Comparison of ENCODE assay signal across 1 cellular context in genomic region chr22:40472579-40472978, GRCh38.
TF ChIP-seq lines count a peak whose summit lies in the region.

No MANE protein-coding gene starts in this region.

TF ChIP-seq in GM23338, 12 proteins besides CTCF, POLR2A, EP300 and RAD21 (continued from another document):
- TF ChIP-seq, protein P1, sequence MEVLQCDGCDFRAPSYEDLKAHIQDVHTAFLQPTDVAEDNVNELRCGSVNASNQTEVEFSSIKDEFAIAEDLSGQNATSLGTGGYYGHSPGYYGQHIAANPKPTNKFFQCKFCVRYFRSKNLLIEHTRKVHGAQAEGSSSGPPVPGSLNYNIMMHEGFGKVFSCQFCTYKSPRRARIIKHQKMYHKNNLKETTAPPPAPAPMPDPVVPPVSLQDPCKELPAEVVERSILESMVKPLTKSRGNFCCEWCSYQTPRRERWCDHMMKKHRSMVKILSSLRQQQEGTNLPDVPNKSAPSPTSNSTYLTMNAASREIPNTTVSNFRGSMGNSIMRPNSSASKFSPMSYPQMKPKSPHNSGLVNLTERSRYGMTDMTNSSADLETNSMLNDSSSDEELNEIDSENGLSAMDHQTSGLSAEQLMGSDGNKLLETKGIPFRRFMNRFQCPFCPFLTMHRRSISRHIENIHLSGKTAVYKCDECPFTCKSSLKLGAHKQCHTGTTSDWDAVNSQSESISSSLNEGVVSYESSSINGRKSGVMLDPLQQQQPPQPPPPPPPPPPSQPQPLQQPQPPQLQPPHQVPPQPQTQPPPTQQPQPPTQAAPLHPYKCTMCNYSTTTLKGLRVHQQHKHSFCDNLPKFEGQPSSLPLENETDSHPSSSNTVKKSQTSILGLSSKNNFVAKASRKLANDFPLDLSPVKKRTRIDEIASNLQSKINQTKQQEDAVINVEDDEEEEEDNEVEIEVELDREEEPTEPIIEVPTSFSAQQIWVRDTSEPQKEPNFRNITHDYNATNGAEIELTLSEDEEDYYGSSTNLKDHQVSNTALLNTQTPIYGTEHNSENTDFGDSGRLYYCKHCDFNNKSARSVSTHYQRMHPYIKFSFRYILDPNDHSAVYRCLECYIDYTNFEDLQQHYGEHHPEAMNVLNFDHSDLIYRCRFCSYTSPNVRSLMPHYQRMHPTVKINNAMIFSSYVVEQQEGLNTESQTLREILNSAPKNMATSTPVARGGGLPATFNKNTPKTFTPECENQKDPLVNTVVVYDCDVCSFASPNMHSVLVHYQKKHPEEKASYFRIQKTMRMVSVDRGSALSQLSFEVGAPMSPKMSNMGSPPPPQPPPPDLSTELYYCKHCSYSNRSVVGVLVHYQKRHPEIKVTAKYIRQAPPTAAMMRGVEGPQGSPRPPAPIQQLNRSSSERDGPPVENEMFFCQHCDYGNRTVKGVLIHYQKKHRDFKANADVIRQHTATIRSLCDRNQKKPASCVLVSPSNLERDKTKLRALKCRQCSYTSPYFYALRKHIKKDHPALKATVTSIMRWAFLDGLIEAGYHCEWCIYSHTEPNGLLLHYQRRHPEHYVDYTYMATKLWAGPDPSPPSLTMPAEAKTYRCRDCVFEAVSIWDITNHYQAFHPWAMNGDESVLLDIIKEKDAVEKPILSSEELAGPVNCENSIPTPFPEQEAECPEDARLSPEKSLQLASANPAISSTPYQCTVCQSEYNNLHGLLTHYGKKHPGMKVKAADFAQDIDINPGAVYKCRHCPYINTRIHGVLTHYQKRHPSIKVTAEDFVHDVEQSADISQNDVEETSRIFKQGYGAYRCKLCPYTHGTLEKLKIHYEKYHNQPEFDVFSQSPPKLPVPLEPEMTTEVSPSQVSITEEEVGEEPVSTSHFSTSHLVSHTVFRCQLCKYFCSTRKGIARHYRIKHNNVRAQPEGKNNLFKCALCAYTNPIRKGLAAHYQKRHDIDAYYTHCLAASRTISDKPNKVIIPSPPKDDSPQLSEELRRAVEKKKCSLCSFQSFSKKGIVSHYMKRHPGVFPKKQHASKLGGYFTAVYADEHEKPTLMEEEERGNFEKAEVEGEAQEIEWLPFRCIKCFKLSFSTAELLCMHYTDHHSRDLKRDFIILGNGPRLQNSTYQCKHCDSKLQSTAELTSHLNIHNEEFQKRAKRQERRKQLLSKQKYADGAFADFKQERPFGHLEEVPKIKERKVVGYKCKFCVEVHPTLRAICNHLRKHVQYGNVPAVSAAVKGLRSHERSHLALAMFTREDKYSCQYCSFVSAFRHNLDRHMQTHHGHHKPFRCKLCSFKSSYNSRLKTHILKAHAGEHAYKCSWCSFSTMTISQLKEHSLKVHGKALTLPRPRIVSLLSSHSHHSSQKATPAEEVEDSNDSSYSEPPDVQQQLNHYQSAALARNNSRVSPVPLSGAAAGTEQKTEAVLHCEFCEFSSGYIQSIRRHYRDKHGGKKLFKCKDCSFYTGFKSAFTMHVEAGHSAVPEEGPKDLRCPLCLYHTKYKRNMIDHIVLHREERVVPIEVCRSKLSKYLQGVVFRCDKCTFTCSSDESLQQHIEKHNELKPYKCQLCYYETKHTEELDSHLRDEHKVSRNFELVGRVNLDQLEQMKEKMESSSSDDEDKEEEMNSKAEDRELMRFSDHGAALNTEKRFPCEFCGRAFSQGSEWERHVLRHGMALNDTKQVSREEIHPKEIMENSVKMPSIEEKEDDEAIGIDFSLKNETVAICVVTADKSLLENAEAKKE (CRISPR knock-in tag; IDR thresholded peaks at IDR 0.05), result no peak
- TF ChIP-seq JUNB (IDR thresholded peaks at IDR 0.05; ENCODE audit: unreplicated experiment), result no peak
- TF ChIP-seq REST (IDR thresholded peaks at IDR 0.05; ENCODE audit: unreplicated experiment), result no peak
- no peak for TF ChIP-seq ZNF114 (CRISPR knock-in tag; IDR thresholded peaks at IDR 0.05)
- TF ChIP-seq POLR2AphosphoS5 (IDR thresholded peaks at IDR 0.05; ENCODE audit: low read depth), result no peak
- no peak for TF ChIP-seq STAT1 (IDR thresholded peaks at IDR 0.05; ENCODE audit: unreplicated experiment)
- no peak for TF ChIP-seq EZH2 (IDR thresholded peaks at IDR 0.05; ENCODE audit: low read depth, unreplicated experiment)
